Comparison of ENCODE assay signal across 18 cellular contexts in the genomic region with DNA sequence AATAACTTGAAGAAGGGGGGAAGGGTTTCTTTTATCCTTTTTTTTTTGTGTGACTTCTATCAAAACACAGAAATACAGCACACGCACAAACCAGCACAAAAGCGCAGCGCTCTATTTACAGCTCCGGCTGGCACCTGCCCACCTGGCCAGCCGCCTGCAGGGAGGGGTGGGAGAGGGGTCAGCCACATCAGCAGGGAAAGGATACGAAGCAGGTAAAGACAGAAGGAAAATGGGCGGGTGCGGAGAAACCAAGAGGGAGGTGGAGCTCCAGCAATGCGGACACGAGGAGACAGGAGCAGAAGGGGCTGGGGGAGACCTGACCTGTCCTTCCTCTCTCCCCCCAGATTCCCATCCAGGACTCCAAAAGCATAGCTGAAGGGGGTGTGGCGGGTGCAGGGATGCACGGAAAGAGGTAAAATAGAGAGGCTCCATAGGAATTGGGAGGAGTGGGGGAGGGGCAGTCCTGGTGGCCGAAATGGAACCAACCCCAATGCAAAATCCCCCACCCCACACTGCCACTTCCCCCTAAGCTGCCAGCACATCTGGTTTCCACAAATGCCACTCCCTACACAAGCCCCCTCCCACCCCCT. TPM values are rescaled to one million over a fixed set of nuclear protein-coding genes. Genes with fewer than 3 reads are reported as not detected.
DNase-seq lines count a peak whose midpoint lies in the region; ATAC-seq and TF ChIP-seq lines count a peak whose summit lies in the region.
"Had no signal": no experiment of that assay in that cellular context is flagged by ENCODE, and none has a peak within 500 bp of the region (broad histone marks: within the 10 kb centered on the region; RNA-seq: fewer than 3 reads in every experiment).

No MANE protein-coding gene starts in this region.

- intact Hi-C loops in CD4-positive, alpha-beta T cell (cut with DNase I, micrococcal nuclease): loop anchor here in 1 of 2 experiments (5.0 kb wide), 2 partner anchors 34 to 211 kb away; no protein-coding TSS in a partner anchor
- intact Hi-C loops in Panc1 (cut with micrococcal nuclease; ENCODE audit: unreplicated experiment): loop anchor here (5.0 kb wide), 1 partner anchor 34 kb away; no protein-coding TSS in a partner anchor
- intact Hi-C loops in lower leg skin (cut with DNase I; ENCODE audit: low total_unique reads): no loop called here

- H3K9me3 ChIP-seq in CD4-positive, alpha-beta T cell (ENCODE audit: control insufficient read depth, low read length): no peaks in the 10 kb centered on the region
- H3K9me3 ChIP-seq in Panc1 (ENCODE audit: control insufficient read depth, insufficient read depth, low read depth, low read length) (no peaks in the 10 kb centered on the region), endodermal cell (ENCODE audit: control insufficient read depth, low read length) (no peaks in the 10 kb centered on the region)

- no peak for ATAC-seq in CD4-positive, alpha-beta T cell (ENCODE audit: poor library complexity)
- ATAC-seq in Panc1: no peak
- ATAC-seq in GM18870 (IDR thresholded peaks at IDR 0.05; ENCODE audit: unreplicated experiment): no peak
- no peak for ATAC-seq in HG02973 (IDR thresholded peaks at IDR 0.05; ENCODE audit: unreplicated experiment)

- 0 out of 2 replicates have a peak, but pooled peaks cover 3% of the 10 kb centered on the region for H3K36me3 ChIP-seq in Panc1 (ENCODE audit: control insufficient read depth, insufficient read depth, low read length)
- H3K36me3 ChIP-seq in endodermal cell (ENCODE audit: control insufficient read depth, insufficient read depth, low read length): peaks cover 3% of the 10 kb centered on the region

- H3K9me3 Mint-ChIP-seq in CD4-positive, alpha-beta T cell: no peaks in the 10 kb centered on the region
- no peaks in the 10 kb centered on the region for H3K9me3 Mint-ChIP-seq in endodermal cell

- no peaks in the 10 kb centered on the region for H3K27me3 Mint-ChIP-seq in CD4-positive, alpha-beta T cell
- H3K27me3 Mint-ChIP-seq in endodermal cell (ENCODE audit: insufficient read depth): no peaks in the 10 kb centered on the region

- no peak overlapping the region for H3K4me3 ChIP-seq in Panc1 (ENCODE audit: low read depth in 2 of 2, low read length in 2 of 2)
- H3K4me3 ChIP-seq in endodermal cell (ENCODE audit: low read length): no peak overlapping the region
- H3K4me3 ChIP-seq in lower leg skin (ENCODE audit: low read depth, poor library complexity, severe bottlenecking): no peak overlapping the region

- H3K27ac Mint-ChIP-seq in CD4-positive, alpha-beta T cell: peak overlapping the region; percentile 97
- peak overlapping the region; percentile 21 for H3K27ac Mint-ChIP-seq in endodermal cell

- in situ Hi-C loops in Panc1 (cut with HindIII; ENCODE audit: low pct_unique_long_range_greater_than_20kb, low sequenced_read_pairs): no loop called here

- H3K4me3 Mint-ChIP-seq in CD4-positive, alpha-beta T cell: peak overlapping the region; percentile 34
- H3K4me3 Mint-ChIP-seq in endodermal cell: no peak overlapping the region

- CTCF ChIA-PET in CD4-positive, alpha-beta T cell (lab: Charles Lee): no interaction called here
- CTCF ChIA-PET in Panc1 (lab: Charles Lee): no interaction called here

- no peak for TF ChIP-seq POLR2A in lower leg skin (IDR thresholded peaks at IDR 0.05)

- no peak overlapping the region for H3K9ac ChIP-seq in endodermal cell (ENCODE audit: extremely low read depth, low read length, poor library complexity, severe bottlenecking)

- H3K27me3 ChIP-seq in CD4-positive, alpha-beta T cell (ENCODE audit: control insufficient read depth, insufficient read depth, low read length): no peaks in the 10 kb centered on the region
- H3K27me3 ChIP-seq in Panc1 (ENCODE audit: control insufficient read depth, insufficient read depth, low read length) (no peaks in the 10 kb centered on the region), endodermal cell (ENCODE audit: control insufficient read depth, insufficient read depth, low read length, poor library complexity, severe bottlenecking) (no peaks in the 10 kb centered on the region)

- DNase-seq in CD4-positive, alpha-beta T cell: no peak
- no peak for DNase-seq in Panc1 (ENCODE audit: low read depth, low spot score)
- no peak for DNase-seq in endodermal cell
- DNase-seq in effector CD4-positive, alpha-beta T cell: no peak
- no peak for DNase-seq in lower leg skin (ENCODE audit: low spot score in 2 of 2)
- DNase-seq: activated CD4-positive, alpha-beta T cell treated with anti-CD3 and anti-CD28 coated beads, Interleukin-2, amount 50 U/mL, for 48 hours; activated effector memory CD4-positive, alpha-beta T cell treated with anti-CD3 and anti-CD28 coated beads, Interleukin-2, amount 50 U/mL, for 16 hours; NCI-H526; stimulated activated CD4-positive, alpha-beta T cell treated with anti-CD3 and anti-CD28 coated beads, Interleukin-1b, Interleukin-23, amount 100 ng/mL, for 48 hours had no signal

- WGBS in endodermal cell (ENCODE audit: insufficient coverage in 1 of 2, insufficient read length in 1 of 2), 2 experiments: 90 to 95% methylated on average over 4 to 10 of the region's 13 CpGs
- 78 to 79% methylated on average over 13 of the region's 13 CpGs for WGBS in lower leg skin, 2 donors

- peaks cover 94% of the 10 kb centered on the region for H3K36me3 Mint-ChIP-seq in CD4-positive, alpha-beta T cell (ENCODE audit: low read depth)
- peaks cover 25% of the 10 kb centered on the region for H3K36me3 Mint-ChIP-seq in endodermal cell (ENCODE audit: low read depth)

- POLR2A ChIA-PET in CD4-positive, alpha-beta T cell (lab: Charles Lee): interaction anchor here (0.6 to 4.7 kb wide), 4 partner anchors 9 to 139 kb away, joined by 3 to 212 read pairs (median 3); a partner anchor contains a TSS
- POLR2A ChIA-PET in Panc1 (lab: Charles Lee): interaction anchor here (0.7 kb wide), 1 partner anchor 28 kb away, joined by 3 read pairs; no protein-coding TSS in a partner anchor

- TF ChIP-seq CTCF in 22Rv1 (IDR thresholded peaks at IDR 0.05): no peak
- TF ChIP-seq CTCF in CD4-positive, alpha-beta T cell (IDR thresholded peaks at IDR 0.05): no peak
- no peak for TF ChIP-seq CTCF in Panc1 (IDR thresholded peaks at IDR 0.05)
- no peak for TF ChIP-seq CTCF in endodermal cell (conservative IDR thresholded peaks at IDR 0.05)
- no peak for TF ChIP-seq CTCF in lower leg skin (IDR thresholded peaks at IDR 0.05)

- peaks cover 57% of the 10 kb centered on the region for H3K4me1 Mint-ChIP-seq in CD4-positive, alpha-beta T cell (ENCODE audit: low read depth)
- H3K4me1 Mint-ChIP-seq in endodermal cell: peaks cover 25% of the 10 kb centered on the region

- H3K4me1 ChIP-seq in Panc1 (ENCODE audit: control insufficient read depth, insufficient read depth, low read length) (peaks cover 58% of the 10 kb centered on the region), endodermal cell (ENCODE audit: control insufficient read depth, insufficient read depth, low read length) (peaks cover 6% of the 10 kb centered on the region)

- 0 out of 2 replicates have a peak overlapping the region, but pooled peaks have one; percentile 25 for H3K27ac ChIP-seq in 22Rv1
- peak overlapping the region; percentile 23 for H3K27ac ChIP-seq in CD4-positive, alpha-beta T cell (ENCODE audit: low read depth, low read length)
- H3K27ac ChIP-seq in Panc1 (ENCODE audit: low read length): peak overlapping the region; percentile 78; the same call in 1 of the 2 replicates
- H3K27ac ChIP-seq in endodermal cell (ENCODE audit: low read depth, low read length): no peak overlapping the region
- H3K27ac ChIP-seq: epithelial cell of prostate had no signal

- BruUV-seq in Panc1 (replicated peaks; lab: Mats Ljungman, UMichigan): no TSS peak

RNA-seq across cellular contexts. Expression of a gene that starts 14.1 kb away (rescaled TPM):
- 10 to 100 TPM; 13.2 to 14.3 TPM for total RNA-seq in CD4-positive, alpha-beta T cell
- not detected for total RNA-seq in Panc1 (2021; ENCODE audit: unreplicated experiment)
- not detected for polyA plus RNA-seq in Panc1 (2012; ENCODE audit: insufficient read length)
- total RNA-seq in endodermal cell: under 1 TPM in 1 of 2 donors, not detected in 1; 0.07 TPM
- not detected for polyA plus RNA-seq in endodermal cell (2013, experiment 1 of 2)
- polyA plus RNA-seq in endodermal cell (2013, experiment 2 of 2): not detected
- not detected for total RNA-seq in lower leg skin
- total RNA-seq: cardiac septum, glomerular endothelial cell, urinary bladder had no signal
- polyA plus RNA-seq: BJ had no signal

RNA-seq across cellular contexts. Expression of a gene that starts 27.9 kb away (rescaled TPM):
- 100 to 1,000 TPM; 326 to 332 TPM for total RNA-seq in CD4-positive, alpha-beta T cell
- total RNA-seq in Panc1 (2021; ENCODE audit: unreplicated experiment): 234 TPM
- 207 TPM for polyA plus RNA-seq in Panc1 (2012; ENCODE audit: insufficient read length)
- 10 to 100 TPM; 73.9 to 77.3 TPM for total RNA-seq in endodermal cell
- polyA plus RNA-seq in endodermal cell (2013, experiment 1 of 2): 24.3 TPM
- 23.6 TPM for polyA plus RNA-seq in endodermal cell (2013, experiment 2 of 2)
- total RNA-seq in lower leg skin: 10 to 100 TPM; 34.5 to 59.4 (median 45.8) TPM

RNA-seq across cellular contexts. Expression of a gene that starts 58.3 kb away (rescaled TPM):
- under 1 TPM in 1 of 2 experiments, not detected in 1; 0.27 TPM for total RNA-seq in CD4-positive, alpha-beta T cell
- 0.92 TPM for total RNA-seq in Panc1 (2021; ENCODE audit: unreplicated experiment)
- 4.6 TPM for polyA plus RNA-seq in Panc1 (2012; ENCODE audit: insufficient read length)
- total RNA-seq in endodermal cell: under 1 TPM in 1 of 2 donors, not detected in 1; 0.38 TPM
- polyA plus RNA-seq in endodermal cell (2013, experiment 1 of 2): 0.36 TPM
- 0.54 TPM for polyA plus RNA-seq in endodermal cell (2013, experiment 2 of 2)
- total RNA-seq in lower leg skin: not detected
- total RNA-seq: cardiac septum; glomerular endothelial cell; T-helper 2 cell treated with Interferon-gamma antibody and Interleukin-4, amounts not matched to agents 100 ng/mL and 5 ng/mL, for 36 hours had no signal

Comparison
In these comparisons a context has a peak if more than half of its experiments do, and no peak if none do; other contexts are left out.
1. RNA of a gene that starts 14.1 kb away (total RNA-seq): 13.2 to 14.3 TPM in CD4-positive, alpha-beta T cell; 0.07 TPM in endodermal cell, not detected in Panc1 (single experiment) and not detected in lower leg skin; every median in the first group is over 10 times any median in the second.